Comparison of ENCODE assay signal across 1 cellular context in the genomic region with DNA sequence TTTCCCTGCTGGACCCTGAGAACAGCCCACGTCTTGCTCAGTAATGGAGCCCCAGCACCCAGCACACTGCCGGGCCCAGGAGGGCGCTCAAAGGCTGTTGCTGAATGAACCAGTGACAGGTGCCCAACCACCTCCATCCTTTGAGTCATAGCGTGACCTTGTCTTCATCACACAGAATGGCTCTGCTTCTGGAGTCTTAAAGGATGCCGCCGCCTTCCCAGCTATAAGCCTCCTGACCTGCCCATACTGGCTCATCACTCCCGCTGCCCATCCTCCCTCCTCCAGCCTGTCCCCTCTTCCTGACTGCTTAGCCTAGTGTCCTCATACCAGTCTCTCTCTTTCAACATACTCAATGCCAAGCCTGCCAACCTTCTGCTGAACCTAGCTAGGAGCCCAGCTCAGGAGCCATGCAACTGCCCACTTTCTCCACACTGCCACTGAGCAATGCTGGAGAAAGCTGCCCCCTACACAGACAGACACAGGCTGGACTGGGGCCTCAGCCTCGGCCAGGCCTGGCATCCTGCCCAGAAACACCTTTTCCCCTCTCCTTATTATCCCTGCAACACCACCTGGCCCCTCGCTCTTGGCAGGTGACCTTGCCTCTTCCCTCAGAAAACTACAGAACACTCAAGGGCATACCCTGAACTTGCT.
TF ChIP-seq lines count a peak whose summit lies in the region.

No MANE protein-coding gene starts in this region.

TF ChIP-seq in GM12878, 131 proteins besides CTCF, POLR2A, EP300 and RAD21:
- TF ChIP-seq RFX5 (IDR thresholded peaks at IDR 0.05; ENCODE audit: low read depth, low read length), result no peak
- no peak for TF ChIP-seq BACH1 (IDR thresholded peaks at IDR 0.05; ENCODE audit: borderline replicate concordance)
- no peak for TF ChIP-seq IRF4 (IDR thresholded peaks at IDR 0.05; ENCODE audit: low read depth, low read length)
- TF ChIP-seq POU2F2 (IDR thresholded peaks at IDR 0.05; ENCODE audit: borderline replicate concordance, low read depth, low read length), result no peak
- no peak for TF ChIP-seq STAT3 (IDR thresholded peaks at IDR 0.05; ENCODE audit: low read depth, low read length)
- TF ChIP-seq, protein P1, sequence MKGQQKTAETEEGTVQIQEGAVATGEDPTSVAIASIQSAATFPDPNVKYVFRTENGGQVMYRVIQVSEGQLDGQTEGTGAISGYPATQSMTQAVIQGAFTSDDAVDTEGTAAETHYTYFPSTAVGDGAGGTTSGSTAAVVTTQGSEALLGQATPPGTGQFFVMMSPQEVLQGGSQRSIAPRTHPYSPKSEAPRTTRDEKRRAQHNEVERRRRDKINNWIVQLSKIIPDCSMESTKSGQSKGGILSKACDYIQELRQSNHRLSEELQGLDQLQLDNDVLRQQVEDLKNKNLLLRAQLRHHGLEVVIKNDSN (IDR thresholded peaks at IDR 0.05; ENCODE audit: borderline replicate concordance, extremely low read length, insufficient read depth, low read depth, low read length), result no peak
- TF ChIP-seq, protein P2, sequence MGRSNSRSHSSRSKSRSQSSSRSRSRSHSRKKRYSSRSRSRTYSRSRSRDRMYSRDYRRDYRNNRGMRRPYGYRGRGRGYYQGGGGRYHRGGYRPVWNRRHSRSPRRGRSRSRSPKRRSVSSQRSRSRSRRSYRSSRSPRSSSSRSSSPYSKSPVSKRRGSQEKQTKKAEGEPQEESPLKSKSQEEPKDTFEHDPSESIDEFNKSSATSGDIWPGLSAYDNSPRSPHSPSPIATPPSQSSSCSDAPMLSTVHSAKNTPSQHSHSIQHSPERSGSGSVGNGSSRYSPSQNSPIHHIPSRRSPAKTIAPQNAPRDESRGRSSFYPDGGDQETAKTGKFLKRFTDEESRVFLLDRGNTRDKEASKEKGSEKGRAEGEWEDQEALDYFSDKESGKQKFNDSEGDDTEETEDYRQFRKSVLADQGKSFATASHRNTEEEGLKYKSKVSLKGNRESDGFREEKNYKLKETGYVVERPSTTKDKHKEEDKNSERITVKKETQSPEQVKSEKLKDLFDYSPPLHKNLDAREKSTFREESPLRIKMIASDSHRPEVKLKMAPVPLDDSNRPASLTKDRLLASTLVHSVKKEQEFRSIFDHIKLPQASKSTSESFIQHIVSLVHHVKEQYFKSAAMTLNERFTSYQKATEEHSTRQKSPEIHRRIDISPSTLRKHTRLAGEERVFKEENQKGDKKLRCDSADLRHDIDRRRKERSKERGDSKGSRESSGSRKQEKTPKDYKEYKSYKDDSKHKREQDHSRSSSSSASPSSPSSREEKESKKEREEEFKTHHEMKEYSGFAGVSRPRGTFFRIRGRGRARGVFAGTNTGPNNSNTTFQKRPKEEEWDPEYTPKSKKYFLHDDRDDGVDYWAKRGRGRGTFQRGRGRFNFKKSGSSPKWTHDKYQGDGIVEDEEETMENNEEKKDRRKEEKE (IDR thresholded peaks at IDR 0.05), result no peak
- TF ChIP-seq SREBF1 (IDR thresholded peaks at IDR 0.05; ENCODE audit: low read length), result no peak
- no peak for TF ChIP-seq SUZ12 (IDR thresholded peaks at IDR 0.05; ENCODE audit: unreplicated experiment)
- TF ChIP-seq RB1 (IDR thresholded peaks at IDR 0.05; ENCODE audit: borderline replicate concordance), result no peak
TF ChIP-seq in GM12878: peak in this region for 0.
